Comparison of ENCODE assay signal across 8 cellular contexts in genomic region chr4:119314356-119314755, GRCh38. TPM values are rescaled to one million over a fixed set of nuclear protein-coding genes. Genes with fewer than 3 reads are reported as not detected.
A peak's percentile ranks its signal among the peaks of the same experiment; 100 is the strongest.
DNase-seq lines count a peak whose midpoint lies in the region; ATAC-seq, FAIRE-seq and TF ChIP-seq lines count a peak whose summit lies in the region.

No MANE protein-coding gene starts in this region.

- no peak for TF ChIP-seq EP300 in sigmoid colon (IDR thresholded peaks at IDR 0.05)

- H3K9me3 ChIP-seq in sigmoid colon = no peaks in the 10 kb centered on the region

- DNase-seq in NOMO-1 (lab: John Stamatoyannopoulos, UW; ENCODE audit: unreplicated experiment in 2 of 2) (peak; percentile 20 to 66), NOMO-1 treated with dmso at 0.1 percent for 144 hours (lab: John Stamatoyannopoulos, UW; ENCODE audit: unreplicated experiment) (no peak), NB4 (ENCODE audit: low read depth) (peak; percentile 49), foreskin fibroblast (peak in 1 of 2 donors; percentile 76), sciatic nerve (ENCODE audit: low spot score) (no peak), sigmoid colon (no peak)

- no peaks in the 10 kb centered on the region for H3K36me3 ChIP-seq in sigmoid colon

- H3K4me3 ChIP-seq in NB4 (ENCODE audit: low read depth, low read length) (no peak overlapping the region), foreskin fibroblast (ENCODE audit: low read depth in 1 of 2, low read length in 2 of 2) (no peak overlapping the region), sigmoid colon (no peak overlapping the region)

- no peak for TF ChIP-seq POLR2A in NB4 (IDR thresholded peaks at IDR 0.05; ENCODE audit: extremely low read depth, insufficient read length)
- no peak for TF ChIP-seq POLR2A in sigmoid colon (IDR thresholded peaks at IDR 0.05)

- no peaks in the 10 kb centered on the region for H3K27me3 ChIP-seq in sigmoid colon

- no peak overlapping the region for H3K27ac ChIP-seq in sigmoid colon

- intact Hi-C loops in sciatic nerve (cut with DNase I) = loop anchor here (10.0 kb wide), 1 partner anchor 740 kb away; no protein-coding TSS in a partner anchor
- intact Hi-C loops in sigmoid colon (cut with DNase I) = loop anchor here (2.0 to 10.0 kb wide), 2 partner anchors 310 to 736 kb away; partner anchors contain the start of gene PDE5A

- 6 to 21% methylated on average over 4 of the region's 4 CpGs for WGBS in sigmoid colon, 2 donors

- TF ChIP-seq CTCF in NB4 (IDR thresholded peaks at IDR 0.05; ENCODE audit: low read depth, low read length) (peak; percentile 9), foreskin fibroblast (IDR thresholded peaks at IDR 0.05; ENCODE audit: low read depth, low read length) (peak; percentile 52), sigmoid colon (IDR thresholded peaks at IDR 0.05) (peak in 2 of 4 experiments; percentile 18 to 19)

- peak; percentile 60 for FAIRE-seq in TTC549 (lab: Jason Lieb, UNC)

- H3K4me1 ChIP-seq in sigmoid colon = no peaks in the 10 kb centered on the region

- ATAC-seq in GM21619 (IDR thresholded peaks at IDR 0.05; ENCODE audit: unreplicated experiment) = peak; percentile 82
- peak; percentile 77 for ATAC-seq in sciatic nerve

RNA-seq across cellular contexts. Expression of gene FABP2, which starts 7.6 kb away (rescaled TPM):
- not detected for total RNA-seq in sciatic nerve
- not detected for total RNA-seq in sigmoid colon
- polyA plus RNA-seq in sigmoid colon = 100 to 1,000 TPM in 2 of 3 donors, 10 to 100 TPM in 1; 22.1 to 167 (median 110) TPM

Comparison
In these comparisons a context has a peak if more than half of its experiments do, and no peak if none do; other contexts are left out.
1. DNase-seq: peak in NOMO-1 (2 of 2) and NB4 (single experiment); none in NOMO-1 treated with dmso at 0.1 percent for 144 hours (single experiment), sciatic nerve (single experiment) and sigmoid colon (single experiment).